ENCODE assay signal across 1 cellular context in the genomic region with DNA sequence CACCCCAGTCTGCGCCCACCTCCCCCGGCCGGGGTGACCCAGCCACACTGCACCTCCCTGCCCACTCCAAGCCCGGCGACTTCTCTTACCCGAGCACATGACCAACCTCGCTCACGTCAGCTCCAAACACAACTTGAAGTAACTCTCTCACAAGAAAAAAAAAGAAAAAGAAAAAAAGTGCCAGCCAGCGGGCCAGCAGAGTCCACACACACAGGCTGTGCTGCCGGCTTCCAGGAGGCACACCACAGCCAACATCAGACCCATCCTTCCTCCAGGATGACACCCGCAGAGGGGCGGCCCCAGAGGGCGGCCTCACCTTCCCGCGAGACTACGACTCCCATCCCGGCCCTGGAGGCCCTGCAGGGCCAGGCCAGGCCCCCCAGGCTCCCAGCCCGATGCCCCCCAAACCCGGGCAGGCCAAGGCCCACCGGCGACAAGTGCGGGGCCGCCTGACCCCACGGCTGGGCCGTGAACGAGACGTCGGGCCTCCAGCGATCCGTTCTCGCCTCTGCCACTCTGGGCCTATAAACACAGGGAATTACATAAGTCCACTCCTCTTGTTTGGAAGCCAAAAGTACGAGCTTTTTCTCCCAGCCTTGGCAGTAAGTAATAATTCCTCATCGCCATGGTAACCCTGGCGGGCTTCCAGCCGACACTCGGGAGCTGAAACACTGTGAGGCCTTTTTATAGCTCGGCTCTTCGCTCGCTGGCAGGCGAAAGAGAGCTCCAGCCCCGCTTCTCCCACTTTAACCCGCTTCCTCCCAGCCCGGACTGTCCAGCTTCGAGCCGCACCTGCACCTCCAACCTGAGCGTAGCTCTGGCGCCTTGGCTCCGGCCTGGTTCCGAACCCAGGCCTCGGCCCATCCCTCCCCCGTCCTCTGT.
A peak's percentile ranks its signal among the peaks of the same experiment; 100 is the strongest.
TF ChIP-seq lines count a peak whose summit lies in the region.

No MANE protein-coding gene starts in this region.

TF ChIP-seq in HepG2, 621 proteins besides CTCF, POLR2A, EP300 and RAD21 (continued from another document and continues in another):
- peak; percentile 56 for TF ChIP-seq MED1 (CRISPR knock-in tag; IDR thresholded peaks at IDR 0.05)
- peak; percentile 83 for TF ChIP-seq SALL2 (CRISPR knock-in tag; IDR thresholded peaks at IDR 0.05)
- peak; percentile 63; the same call in 1 of the 2 replicates for TF ChIP-seq NKX3-1 (CRISPR knock-in tag; IDR thresholded peaks at IDR 0.05)
- TF ChIP-seq, protein P1, sequence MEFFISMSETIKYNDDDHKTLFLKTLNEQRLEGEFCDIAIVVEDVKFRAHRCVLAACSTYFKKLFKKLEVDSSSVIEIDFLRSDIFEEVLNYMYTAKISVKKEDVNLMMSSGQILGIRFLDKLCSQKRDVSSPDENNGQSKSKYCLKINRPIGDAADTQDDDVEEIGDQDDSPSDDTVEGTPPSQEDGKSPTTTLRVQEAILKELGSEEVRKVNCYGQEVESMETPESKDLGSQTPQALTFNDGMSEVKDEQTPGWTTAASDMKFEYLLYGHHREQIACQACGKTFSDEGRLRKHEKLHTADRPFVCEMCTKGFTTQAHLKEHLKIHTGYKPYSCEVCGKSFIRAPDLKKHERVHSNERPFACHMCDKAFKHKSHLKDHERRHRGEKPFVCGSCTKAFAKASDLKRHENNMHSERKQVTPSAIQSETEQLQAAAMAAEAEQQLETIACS (CRISPR knock-in tag; IDR thresholded peaks at IDR 0.05) = 0 out of 2 replicates have a peak, but pooled peaks have one; percentile 31
- 0 out of 2 replicates have a peak, but pooled peaks have one; percentile 4 for TF ChIP-seq ZNF761 (CRISPR knock-in tag; conservative IDR thresholded peaks at IDR 0.05)
- peak; percentile 11; the same call in 1 of the 2 replicates for TF ChIP-seq HDAC2 (CRISPR knock-in tag; IDR thresholded peaks at IDR 0.05)
- TF ChIP-seq HOXD1 (CRISPR knock-in tag; IDR thresholded peaks at IDR 0.05) = peak; percentile 84; the same call in 1 of the 2 replicates
- peak; percentile 82 for TF ChIP-seq RFX3 (CRISPR knock-in tag; IDR thresholded peaks at IDR 0.05)
- TF ChIP-seq CREB1 (IDR thresholded peaks at IDR 0.05) = 0 out of 2 replicates have a peak, but pooled peaks have one; percentile 6
- TF ChIP-seq CREB1 (CRISPR knock-in tag; IDR thresholded peaks at IDR 0.05) = no peak
- TF ChIP-seq ZSCAN30 (CRISPR knock-in tag; IDR thresholded peaks at IDR 0.05) = peak; percentile 50; the same call in 1 of the 2 replicates
- TF ChIP-seq, protein P2, sequence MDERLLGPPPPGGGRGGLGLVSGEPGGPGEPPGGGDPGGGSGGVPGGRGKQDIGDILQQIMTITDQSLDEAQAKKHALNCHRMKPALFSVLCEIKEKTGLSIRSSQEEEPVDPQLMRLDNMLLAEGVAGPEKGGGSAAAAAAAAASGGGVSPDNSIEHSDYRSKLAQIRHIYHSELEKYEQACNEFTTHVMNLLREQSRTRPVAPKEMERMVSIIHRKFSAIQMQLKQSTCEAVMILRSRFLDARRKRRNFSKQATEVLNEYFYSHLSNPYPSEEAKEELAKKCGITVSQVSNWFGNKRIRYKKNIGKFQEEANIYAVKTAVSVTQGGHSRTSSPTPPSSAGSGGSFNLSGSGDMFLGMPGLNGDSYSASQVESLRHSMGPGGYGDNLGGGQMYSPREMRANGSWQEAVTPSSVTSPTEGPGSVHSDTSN (CRISPR knock-in tag; IDR thresholded peaks at IDR 0.05) = no peak
- no peak for TF ChIP-seq ZNF781 (CRISPR knock-in tag; IDR thresholded peaks at IDR 0.05; ENCODE audit: borderline replicate concordance, not compliant biosample characterization)
- TF ChIP-seq, protein P3, sequence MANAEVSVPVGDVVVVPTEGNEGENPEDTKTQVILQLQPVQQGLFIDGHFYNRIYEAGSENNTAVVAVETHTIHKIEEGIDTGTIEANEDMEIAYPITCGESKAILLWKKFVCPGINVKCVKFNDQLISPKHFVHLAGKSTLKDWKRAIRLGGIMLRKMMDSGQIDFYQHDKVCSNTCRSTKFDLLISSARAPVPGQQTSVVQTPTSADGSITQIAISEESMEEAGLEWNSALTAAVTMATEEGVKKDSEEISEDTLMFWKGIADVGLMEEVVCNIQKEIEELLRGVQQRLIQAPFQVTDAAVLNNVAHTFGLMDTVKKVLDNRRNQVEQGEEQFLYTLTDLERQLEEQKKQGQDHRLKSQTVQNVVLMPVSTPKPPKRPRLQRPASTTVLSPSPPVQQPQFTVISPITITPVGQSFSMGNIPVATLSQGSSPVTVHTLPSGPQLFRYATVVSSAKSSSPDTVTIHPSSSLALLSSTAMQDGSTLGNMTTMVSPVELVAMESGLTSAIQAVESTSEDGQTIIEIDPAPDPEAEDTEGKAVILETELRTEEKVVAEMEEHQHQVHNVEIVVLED (CRISPR knock-in tag; IDR thresholded peaks at IDR 0.05; ENCODE audit: borderline replicate concordance) = peak; percentile 39; the same call in 1 of the 2 replicates
- no peak for TF ChIP-seq DNMT1 (CRISPR knock-in tag; IDR thresholded peaks at IDR 0.05)
- no peak for TF ChIP-seq HNF4A (CRISPR knock-in tag; IDR thresholded peaks at IDR 0.05)
- TF ChIP-seq ZNF264 (CRISPR knock-in tag; IDR thresholded peaks at IDR 0.05) = peak; percentile 76; the same call in 1 of the 2 replicates
- no peak for TF ChIP-seq SOX6 (IDR thresholded peaks at IDR 0.05)
- peak; percentile 61 for TF ChIP-seq SOX6 (CRISPR knock-in tag; IDR thresholded peaks at IDR 0.05)
- TF ChIP-seq, protein P4, sequence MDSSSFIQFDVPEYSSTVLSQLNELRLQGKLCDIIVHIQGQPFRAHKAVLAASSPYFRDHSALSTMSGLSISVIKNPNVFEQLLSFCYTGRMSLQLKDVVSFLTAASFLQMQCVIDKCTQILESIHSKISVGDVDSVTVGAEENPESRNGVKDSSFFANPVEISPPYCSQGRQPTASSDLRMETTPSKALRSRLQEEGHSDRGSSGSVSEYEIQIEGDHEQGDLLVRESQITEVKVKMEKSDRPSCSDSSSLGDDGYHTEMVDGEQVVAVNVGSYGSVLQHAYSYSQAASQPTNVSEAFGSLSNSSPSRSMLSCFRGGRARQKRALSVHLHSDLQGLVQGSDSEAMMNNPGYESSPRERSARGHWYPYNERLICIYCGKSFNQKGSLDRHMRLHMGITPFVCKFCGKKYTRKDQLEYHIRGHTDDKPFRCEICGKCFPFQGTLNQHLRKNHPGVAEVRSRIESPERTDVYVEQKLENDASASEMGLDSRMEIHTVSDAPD (CRISPR knock-in tag; IDR thresholded peaks at IDR 0.05) = no peak; the same call in 1 of the 2 replicates
- TF ChIP-seq, protein P5, sequence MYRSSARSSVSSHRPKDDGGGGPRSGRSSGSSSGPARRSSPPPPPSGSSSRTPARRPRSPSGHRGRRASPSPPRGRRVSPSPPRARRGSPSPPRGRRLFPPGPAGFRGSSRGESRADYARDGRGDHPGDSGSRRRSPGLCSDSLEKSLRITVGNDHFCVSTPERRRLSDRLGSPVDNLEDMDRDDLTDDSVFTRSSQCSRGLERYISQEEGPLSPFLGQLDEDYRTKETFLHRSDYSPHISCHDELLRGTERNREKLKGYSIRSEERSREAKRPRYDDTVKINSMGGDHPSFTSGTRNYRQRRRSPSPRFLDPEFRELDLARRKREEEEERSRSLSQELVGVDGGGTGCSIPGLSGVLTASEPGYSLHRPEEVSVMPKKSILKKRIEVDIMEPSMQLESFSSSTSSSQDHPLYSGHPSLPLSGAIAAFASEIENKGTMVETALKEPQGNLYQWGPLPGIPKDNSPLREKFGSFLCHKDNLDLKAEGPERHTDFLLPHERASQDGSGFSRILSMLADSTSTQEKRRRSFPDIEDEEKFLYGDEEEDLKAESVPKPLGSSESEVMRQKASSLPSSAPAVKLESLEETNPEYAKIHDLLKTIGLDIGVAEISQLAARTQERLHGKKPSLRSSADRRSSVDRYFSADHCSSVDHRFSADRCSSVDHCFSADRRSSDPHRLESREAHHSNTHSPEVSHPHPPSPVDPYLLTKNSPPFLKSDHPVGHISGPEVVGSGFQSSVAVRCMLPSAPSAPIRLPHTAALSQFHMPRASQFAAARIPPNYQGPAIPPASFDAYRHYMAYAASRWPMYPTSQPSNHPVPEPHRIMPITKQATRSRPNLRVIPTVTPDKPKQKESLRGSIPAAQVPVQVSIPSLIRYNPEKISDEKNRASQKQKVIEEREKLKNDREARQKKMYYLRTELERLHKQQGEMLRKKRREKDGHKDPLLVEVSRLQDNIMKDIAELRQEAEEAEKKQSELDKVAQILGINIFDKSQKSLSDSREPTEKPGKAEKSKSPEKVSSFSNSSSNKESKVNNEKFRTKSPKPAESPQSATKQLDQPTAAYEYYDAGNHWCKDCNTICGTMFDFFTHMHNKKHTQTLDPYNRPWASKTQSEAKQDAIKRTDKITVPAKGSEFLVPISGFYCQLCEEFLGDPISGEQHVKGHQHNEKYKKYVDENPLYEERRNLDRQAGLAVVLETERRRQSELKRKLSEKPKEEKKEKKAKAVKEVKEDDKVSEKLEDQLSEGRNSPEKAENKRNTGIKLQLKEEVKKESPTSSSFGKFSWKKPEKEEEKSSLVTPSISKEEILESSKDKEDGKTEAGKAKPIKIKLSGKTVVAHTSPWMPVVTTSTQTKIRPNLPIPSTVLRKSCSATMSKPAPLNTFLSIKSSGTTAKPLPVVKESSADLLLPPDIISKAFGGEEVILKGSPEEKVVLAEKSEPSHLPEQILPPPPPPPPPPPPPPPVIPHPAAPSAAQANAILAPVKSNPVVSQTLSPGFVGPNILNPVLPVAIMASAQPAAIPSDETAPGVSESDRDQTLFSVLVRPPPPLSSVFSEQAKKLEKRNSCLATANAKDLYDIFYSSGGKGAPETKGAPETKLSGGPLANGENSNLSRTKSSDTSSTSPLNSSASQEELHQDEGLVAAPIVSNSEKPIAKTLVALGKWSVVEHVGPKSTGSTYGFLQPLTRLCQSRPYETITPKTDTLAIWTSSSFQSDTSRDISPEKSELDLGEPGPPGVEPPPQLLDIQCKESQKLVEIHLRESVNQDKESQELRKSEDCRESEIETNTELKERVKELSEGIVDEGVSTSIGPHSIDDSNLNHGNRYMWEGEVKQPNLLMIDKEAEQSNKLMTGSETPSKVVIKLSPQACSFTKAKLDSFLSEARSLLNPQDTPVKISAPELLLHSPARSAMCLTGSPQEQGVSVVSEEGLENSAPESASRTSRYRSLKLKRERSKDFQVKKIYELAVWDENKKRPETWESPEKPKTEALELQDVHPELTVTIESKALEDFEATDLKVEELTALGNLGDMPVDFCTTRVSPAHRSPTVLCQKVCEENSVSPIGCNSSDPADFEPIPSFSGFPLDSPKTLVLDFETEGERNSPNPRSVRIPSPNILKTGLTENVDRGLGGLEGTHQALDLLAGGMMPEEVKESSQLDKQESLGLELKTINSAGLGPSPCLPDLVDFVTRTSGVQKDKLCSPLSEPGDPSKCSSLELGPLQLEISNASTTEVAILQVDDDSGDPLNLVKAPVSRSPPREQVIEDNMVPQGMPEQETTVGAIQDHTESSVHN (CRISPR knock-in tag; IDR thresholded peaks at IDR 0.05) = no peak
- TF ChIP-seq, protein P6, sequence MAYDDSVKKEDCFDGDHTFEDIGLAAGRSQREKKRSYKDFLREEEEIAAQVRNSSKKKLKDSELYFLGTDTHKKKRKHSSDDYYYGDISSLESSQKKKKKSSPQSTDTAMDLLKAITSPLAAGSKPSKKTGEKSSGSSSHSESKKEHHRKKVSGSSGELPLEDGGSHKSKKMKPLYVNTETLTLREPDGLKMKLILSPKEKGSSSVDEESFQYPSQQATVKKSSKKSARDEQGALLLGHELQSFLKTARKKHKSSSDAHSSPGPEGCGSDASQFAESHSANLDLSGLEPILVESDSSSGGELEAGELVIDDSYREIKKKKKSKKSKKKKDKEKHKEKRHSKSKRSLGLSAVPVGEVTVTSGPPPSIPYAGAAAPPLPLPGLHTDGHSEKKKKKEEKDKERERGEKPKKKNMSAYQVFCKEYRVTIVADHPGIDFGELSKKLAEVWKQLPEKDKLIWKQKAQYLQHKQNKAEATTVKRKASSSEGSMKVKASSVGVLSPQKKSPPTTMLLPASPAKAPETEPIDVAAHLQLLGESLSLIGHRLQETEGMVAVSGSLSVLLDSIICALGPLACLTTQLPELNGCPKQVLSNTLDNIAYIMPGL (CRISPR knock-in tag; IDR thresholded peaks at IDR 0.05; ENCODE audit: borderline replicate concordance in 1 of 2, low read depth in 1 of 2) = peak; percentile 58 to 70; a peak in 3 of 4 replicates
- TF ChIP-seq ZNF30 (CRISPR knock-in tag; IDR thresholded peaks at IDR 0.05) = 0 out of 2 replicates have a peak, but pooled peaks have one; percentile 42
- peak; percentile 64 for TF ChIP-seq ZMAT3 (CRISPR knock-in tag; conservative IDR thresholded peaks at IDR 0.05)
- peak; percentile 76; the same call in 1 of the 2 replicates for TF ChIP-seq ZNF777 (CRISPR knock-in tag; IDR thresholded peaks at IDR 0.05)
- TF ChIP-seq, protein P7, sequence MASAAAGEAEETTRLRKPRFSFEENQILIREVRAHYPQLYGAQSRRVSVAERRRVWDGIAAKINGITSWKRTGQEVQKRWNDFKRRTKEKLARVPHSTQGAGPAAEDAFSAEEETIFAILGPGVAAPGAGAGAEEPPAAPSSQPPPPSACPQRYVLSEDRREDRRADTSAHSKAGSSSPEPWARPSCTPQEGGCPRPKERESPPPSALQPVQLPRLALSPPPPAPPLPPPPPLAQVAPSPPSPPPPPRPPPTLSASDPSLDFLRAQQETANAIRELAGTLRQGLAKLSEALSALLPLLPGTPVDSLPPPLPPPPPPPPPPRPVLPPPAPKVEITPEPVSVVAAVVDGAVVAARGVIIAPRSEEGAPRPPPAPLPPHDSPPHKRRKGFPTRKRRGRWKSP (CRISPR knock-in tag; IDR thresholded peaks at IDR 0.05) = 0 out of 2 replicates have a peak, but pooled peaks have one; percentile 38
- TF ChIP-seq CBFB (CRISPR knock-in tag; IDR thresholded peaks at IDR 0.05) = no peak
- TF ChIP-seq NFE2L1 (CRISPR knock-in tag; IDR thresholded peaks at IDR 0.05; ENCODE audit: borderline replicate concordance) = no peak
- no peak for TF ChIP-seq ETV6 (CRISPR knock-in tag; conservative IDR thresholded peaks at IDR 0.05)
- TF ChIP-seq ZNF773 (CRISPR knock-in tag; IDR thresholded peaks at IDR 0.05; ENCODE audit: borderline replicate concordance) = 0 out of 2 replicates have a peak, but pooled peaks have one; percentile 77
- no peak for TF ChIP-seq PTBP1 (IDR thresholded peaks at IDR 0.05; ENCODE audit: low read depth, low read length, poor library complexity, severe bottlenecking)
- TF ChIP-seq, protein P8, sequence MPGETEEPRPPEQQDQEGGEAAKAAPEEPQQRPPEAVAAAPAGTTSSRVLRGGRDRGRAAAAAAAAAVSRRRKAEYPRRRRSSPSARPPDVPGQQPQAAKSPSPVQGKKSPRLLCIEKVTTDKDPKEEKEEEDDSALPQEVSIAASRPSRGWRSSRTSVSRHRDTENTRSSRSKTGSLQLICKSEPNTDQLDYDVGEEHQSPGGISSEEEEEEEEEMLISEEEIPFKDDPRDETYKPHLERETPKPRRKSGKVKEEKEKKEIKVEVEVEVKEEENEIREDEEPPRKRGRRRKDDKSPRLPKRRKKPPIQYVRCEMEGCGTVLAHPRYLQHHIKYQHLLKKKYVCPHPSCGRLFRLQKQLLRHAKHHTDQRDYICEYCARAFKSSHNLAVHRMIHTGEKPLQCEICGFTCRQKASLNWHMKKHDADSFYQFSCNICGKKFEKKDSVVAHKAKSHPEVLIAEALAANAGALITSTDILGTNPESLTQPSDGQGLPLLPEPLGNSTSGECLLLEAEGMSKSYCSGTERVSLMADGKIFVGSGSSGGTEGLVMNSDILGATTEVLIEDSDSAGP (CRISPR knock-in tag; IDR thresholded peaks at IDR 0.05; ENCODE audit: borderline replicate concordance) = peak; percentile 79; the same call in 1 of the 2 replicates
- TF ChIP-seq, protein P9, sequence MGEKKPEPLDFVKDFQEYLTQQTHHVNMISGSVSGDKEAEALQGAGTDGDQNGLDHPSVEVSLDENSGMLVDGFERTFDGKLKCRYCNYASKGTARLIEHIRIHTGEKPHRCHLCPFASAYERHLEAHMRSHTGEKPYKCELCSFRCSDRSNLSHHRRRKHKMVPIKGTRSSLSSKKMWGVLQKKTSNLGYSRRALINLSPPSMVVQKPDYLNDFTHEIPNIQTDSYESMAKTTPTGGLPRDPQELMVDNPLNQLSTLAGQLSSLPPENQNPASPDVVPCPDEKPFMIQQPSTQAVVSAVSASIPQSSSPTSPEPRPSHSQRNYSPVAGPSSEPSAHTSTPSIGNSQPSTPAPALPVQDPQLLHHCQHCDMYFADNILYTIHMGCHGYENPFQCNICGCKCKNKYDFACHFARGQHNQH (CRISPR knock-in tag; IDR thresholded peaks at IDR 0.05) = 0 out of 2 replicates have a peak, but pooled peaks have one; percentile 45
